Comparison of ENCODE assay signal across 8 cellular contexts in genomic region chr13:29594310-29594709, GRCh38. TPM values are rescaled to one million over a fixed set of nuclear protein-coding genes. Genes with fewer than 3 reads are reported as not detected.
DNase-seq lines count a peak whose midpoint lies in the region; ATAC-seq and TF ChIP-seq lines count a peak whose summit lies in the region.

No MANE protein-coding gene starts in this region.

- H3K4me2 ChIP-seq in OCI-LY1 (ENCODE audit: low read length) = peak overlapping the region; percentile 90

- H3K36me3 Mint-ChIP-seq in activated naive CD4-positive, alpha-beta T cell treated with anti-CD3 and anti-CD28 coated beads for 36 hours (ENCODE audit: low read depth) = peaks cover 35% of the 10 kb centered on the region
- peaks cover 5% of the 10 kb centered on the region for H3K36me3 Mint-ChIP-seq in glutamatergic neuron (ENCODE audit: unreplicated experiment)

- H3K4me1 ChIP-seq in OCI-LY1 (ENCODE audit: insufficient read depth, low read length, severe bottlenecking) = peaks cover 42% of the 10 kb centered on the region
- peaks cover 7% of the 10 kb centered on the region for H3K4me1 ChIP-seq in psoas muscle

- no peak for TF ChIP-seq CTCF in OCI-LY1 (IDR thresholded peaks at IDR 0.05; ENCODE audit: low read length)
- no peak for TF ChIP-seq CTCF in glutamatergic neuron (IDR thresholded peaks at IDR 0.05; ENCODE audit: partially characterized antibody, unreplicated experiment)
- TF ChIP-seq CTCF in psoas muscle (IDR thresholded peaks at IDR 0.05) = no peak

- no peaks in the 10 kb centered on the region for H3K27me3 Mint-ChIP-seq in activated naive CD4-positive, alpha-beta T cell treated with anti-CD3 and anti-CD28 coated beads for 36 hours (ENCODE audit: low read depth)
- peaks cover 7% of the 10 kb centered on the region for H3K27me3 Mint-ChIP-seq in glutamatergic neuron (ENCODE audit: unreplicated experiment)

- intact Hi-C loops in activated naive CD4-positive, alpha-beta T cell treated with anti-CD3 and anti-CD28 coated beads for 36 hours (cut with micrococcal nuclease) = loop anchor here (2.0 to 10.0 kb wide), 7 partner anchors 340 to 1610 kb away; partner anchors contain the start of genes HMGB1, POMP, SLC46A3 and USPL1
- intact Hi-C loops in psoas muscle (cut with DNase I) = loop anchor here in 1 of 2 donors (10.0 kb wide), 1 partner anchor 520 kb away; no protein-coding TSS in a partner anchor

- 15 to 26% (median 21%) methylated on average over 9 of the region's 9 CpGs for WGBS in psoas muscle, 3 donors

- peak overlapping the region; percentile 94 for H3K9ac ChIP-seq in OCI-LY1 (ENCODE audit: low read length)

- in situ Hi-C loops in Caki2 (cut with HindIII; ENCODE audit: low pct_unique_long_range_greater_than_20kb, low sequenced_read_pairs) = no loop called here

- H3K9me3 ChIP-seq in OCI-LY1 (ENCODE audit: low read length) (no peaks in the 10 kb centered on the region), psoas muscle (no peaks in the 10 kb centered on the region)

- H3K4me3 Mint-ChIP-seq in activated naive CD4-positive, alpha-beta T cell treated with anti-CD3 and anti-CD28 coated beads for 36 hours = peak overlapping the region; percentile 90
- peak overlapping the region; percentile 92 for H3K4me3 Mint-ChIP-seq in glutamatergic neuron (ENCODE audit: unreplicated experiment)

- DNase-seq in Caki2 (ENCODE audit: low read depth) (peak; percentile 72), glutamatergic neuron (peak; percentile 37), psoas muscle (no peak), cortex of kidney (lab: John Stamatoyannopoulos, UW) (no peak)
- peak; percentile 69 for DNase-seq in activated naive CD4-positive, alpha-beta T cell treated with anti-CD3 and anti-CD28 coated beads for 36 hours

- H3K36me3 ChIP-seq in OCI-LY1 (ENCODE audit: insufficient read depth, low read length) (peaks cover 23% of the 10 kb centered on the region; the same call in 1 of the 2 replicates), psoas muscle (ENCODE audit: insufficient read depth in 1 of 2, low read depth in 1 of 2) (no peaks in the 10 kb centered on the region)

- H3F3A ChIP-seq in OCI-LY1 (ENCODE audit: insufficient read depth, low read length) = no peaks in the 10 kb centered on the region

- CTCF ChIA-PET in activated naive CD4-positive, alpha-beta T cell treated with anti-CD3 and anti-CD28 coated beads for 36 hours (lab: Charles Lee) = no interaction called here

- H4K20me1 ChIP-seq in OCI-LY1 (ENCODE audit: insufficient read depth, low read length) = no peaks in the 10 kb centered on the region

- H3K27ac ChIP-seq in OCI-LY1 (ENCODE audit: low read depth, low read length, poor library complexity, severe bottlenecking) (peak overlapping the region; percentile 59), psoas muscle (peak overlapping the region; percentile 72)

- peaks cover 59% of the 10 kb centered on the region for H3K79me2 ChIP-seq in OCI-LY1 (ENCODE audit: insufficient read depth, low read length)

- H3K27me3 ChIP-seq in OCI-LY1 (ENCODE audit: insufficient read depth, low read length) (no peaks in the 10 kb centered on the region), psoas muscle (ENCODE audit: insufficient read depth in 3 of 3, low read length in 2 of 3) (peaks cover 0 to 35% (median 7%) of the 10 kb centered on the region in 3 donors)

- no peaks in the 10 kb centered on the region for H3K9me3 Mint-ChIP-seq in activated naive CD4-positive, alpha-beta T cell treated with anti-CD3 and anti-CD28 coated beads for 36 hours
- peaks cover 9% of the 10 kb centered on the region for H3K9me3 Mint-ChIP-seq in glutamatergic neuron (ENCODE audit: unreplicated experiment)

- peak overlapping the region; percentile 95 for H3K4me3 ChIP-seq in OCI-LY1 (ENCODE audit: low read depth, low read length, poor library complexity, severe bottlenecking)
- H3K4me3 ChIP-seq in psoas muscle = peak overlapping the region; percentile 79

- ATAC-seq in GM19395 (IDR thresholded peaks at IDR 0.05; ENCODE audit: unreplicated experiment) (peak; percentile 46), HG03457 (IDR thresholded peaks at IDR 0.05; ENCODE audit: unreplicated experiment) (peak; percentile 18), psoas muscle (peak; percentile 33 to 54 (median 44))

- H3K27ac Mint-ChIP-seq in activated naive CD4-positive, alpha-beta T cell treated with anti-CD3 and anti-CD28 coated beads for 36 hours = peak overlapping the region; percentile 95
- peak overlapping the region; percentile 87 for H3K27ac Mint-ChIP-seq in glutamatergic neuron (ENCODE audit: unreplicated experiment)

- H3K9me2 ChIP-seq in OCI-LY1 (ENCODE audit: low read depth, low read length) = no peaks in the 10 kb centered on the region

- peaks cover 51% of the 10 kb centered on the region for H3K4me1 Mint-ChIP-seq in activated naive CD4-positive, alpha-beta T cell treated with anti-CD3 and anti-CD28 coated beads for 36 hours (ENCODE audit: low read depth)
- H3K4me1 Mint-ChIP-seq in glutamatergic neuron (ENCODE audit: low read depth, unreplicated experiment) = peaks cover 20% of the 10 kb centered on the region

- no peak overlapping the region for H2AFZ ChIP-seq in OCI-LY1 (ENCODE audit: low read length)

RNA-seq across cellular contexts. Expression of gene SLC7A1, which starts 1.2 kb away (rescaled TPM):
- total RNA-seq in Caki2 (2014; rRNA removed; shearing (Covaris generic); ENCODE audit: low replicate concordance) = 5.7 and 6.0 TPM in 2 replicates
- 100 to 1,000 TPM; 115 to 119 TPM for total RNA-seq in activated naive CD4-positive, alpha-beta T cell treated with anti-CD3 and anti-CD28 coated beads for 36 hours
- total RNA-seq in glutamatergic neuron (ENCODE audit: unreplicated experiment) (89.8 TPM), psoas muscle (10 to 100 TPM in 1 of 4 donors, 1 to 10 TPM in 3; 2.5 to 14.7 (median 3.8) TPM)
- polyA plus RNA-seq in psoas muscle = 1 to 10 TPM in 2 of 3 donors, under 1 TPM in 1; 0.79 to 6.3 (median 1.0) TPM

Comparison
In these comparisons a context has a peak if more than half of its experiments do, and no peak if none do; other contexts are left out.
1. DNase-seq: peak in Caki2 (single experiment), activated naive CD4-positive, alpha-beta T cell treated with anti-CD3 and anti-CD28 coated beads for 36 hours (single experiment) and glutamatergic neuron (single experiment); none in psoas muscle (0 of 2) and cortex of kidney (single experiment).
2. Peak in every context shown above with its lines, with median percentiles within 50 percentile points of each other: ATAC-seq.